ENCODE assay signal across 8 cellular contexts in genomic region chr16:4271176-4272113, GRCh38. TPM values are rescaled to one million over a fixed set of nuclear protein-coding genes. Genes with fewer than 3 reads are reported as not detected.
DNase-seq lines count a peak whose midpoint lies in the region; ATAC-seq and TF ChIP-seq lines count a peak whose summit lies in the region.

No MANE protein-coding gene starts in this region.

- under 1% methylated on average over 67 of the region's 72 CpGs for WGBS in prostate gland

- DNase-seq in GM10266 (ENCODE audit: extremely low spot score) (peak; percentile 94), NCI-H1417 treated with DMSO at 0.1 percent for 48 hours (lab: John Stamatoyannopoulos, UW) (peak; percentile 54), T follicular helper cell (ENCODE audit: low read depth) (peak; percentile 81), amniotic epithelial cell (ENCODE audit: low read depth) (peak; percentile 91), left ventricle myocardium inferior (peak; percentile 95), prostate gland (ENCODE audit: low spot score) (peak; percentile 93), ureter (ENCODE audit: low spot score) (peak; percentile 95)

- peak; percentile 63 for ATAC-seq in HG02678 (IDR thresholded peaks at IDR 0.05; ENCODE audit: unreplicated experiment)

- H3K27ac ChIP-seq in left ventricle myocardium inferior (replicated peaks) (peak overlapping the region; percentile 97), prostate gland (peak overlapping the region; percentile 83 to 86)

- H3K9me3 ChIP-seq in left ventricle myocardium inferior (replicated peaks) (no peaks in the 10 kb centered on the region), prostate gland (no peaks in the 10 kb centered on the region)

- H3K4me1 ChIP-seq in left ventricle myocardium inferior (peaks cover 38% of the 10 kb centered on the region), prostate gland (replicated peaks) (peaks cover 3% of the 10 kb centered on the region)

- TF ChIP-seq POLR2A in prostate gland (IDR thresholded peaks at IDR 0.05), result peak; percentile 66

- no peaks in the 10 kb centered on the region for H3K36me3 ChIP-seq in left ventricle myocardium inferior
- no peaks in the 10 kb centered on the region for H3K36me3 ChIP-seq in prostate gland

- peak overlapping the region; percentile 85 for H3K4me3 ChIP-seq in left ventricle myocardium inferior
- peak overlapping the region; percentile 89 to 97 for H3K4me3 ChIP-seq in prostate gland

- TF ChIP-seq CTCF in GM10266 (IDR thresholded peaks at IDR 0.05; ENCODE audit: control insufficient read depth, insufficient read depth, low read depth, missing control alignments), result peak; percentile 43
- peak; percentile 38 for TF ChIP-seq CTCF in left ventricle myocardium inferior (IDR thresholded peaks at IDR 0.05; ENCODE audit: borderline replicate concordance)
- TF ChIP-seq CTCF in prostate gland (IDR thresholded peaks at IDR 0.05), result peak in 1 of 4 experiments; percentile 16

- H3K27me3 ChIP-seq in left ventricle myocardium inferior (ENCODE audit: low read depth) (no peaks in the 10 kb centered on the region), prostate gland (replicated peaks; ENCODE audit: insufficient read depth) (no peaks in the 10 kb centered on the region)

- intact Hi-C loops in left ventricle myocardium inferior (cut with micrococcal nuclease), result no loop called here
- intact Hi-C loops in prostate gland (cut with DNase I), result loop anchor here (5.0 kb wide), 1 partner anchor 46 kb away; the partner anchor contains the start of gene GLIS2

RNA-seq across cellular contexts. Expression of gene TFAP4, which starts 1.4 kb away (rescaled TPM):
- total RNA-seq in left ventricle myocardium inferior (2.6 TPM), prostate gland (10 to 100 TPM in 1 of 2 donors, 1 to 10 TPM in 1; 9.0 to 12.8 TPM), ureter (18.1 TPM)

RNA-seq across cellular contexts. Expression of gene SRL, which starts 29.6 kb away (rescaled TPM):
- 445 TPM for total RNA-seq in left ventricle myocardium inferior
- total RNA-seq in prostate gland, result 1 to 10 TPM; 2.6 to 5.3 TPM
- 10.1 TPM for total RNA-seq in ureter

RNA-seq across cellular contexts. Expression of gene GLIS2, which starts 44.4 kb away (rescaled TPM):
- total RNA-seq in left ventricle myocardium inferior (17.2 TPM), prostate gland (10 to 100 TPM in 1 of 2 donors, 1 to 10 TPM in 1; 3.8 to 10.5 TPM), ureter (11.7 TPM)

Comparison
In these comparisons a context has a peak if more than half of its experiments do, and no peak if none do; other contexts are left out.
1. Peak in every context shown above with its lines: DNase-seq, ATAC-seq, H3K4me3 ChIP-seq and H3K27ac ChIP-seq.
2. RNA of gene SRL, which starts 29.6 kb away (total RNA-seq): 445 TPM in left ventricle myocardium inferior (single experiment); 10.1 TPM in ureter (single experiment) and 2.6 to 5.3 TPM in prostate gland; every median in the first group is over 10 times any median in the second.